ENCODE assay signal across 16 cellular contexts in genomic region chr1:232877361-232877991, GRCh38.
"Had no signal": no experiment of that assay in that cellular context is flagged by ENCODE, and none has a peak within 500 bp of the region (broad histone marks: within the 10 kb centered on the region; RNA-seq: fewer than 3 reads in every experiment).

No MANE protein-coding gene starts in this region.

- H3K27ac Mint-ChIP-seq: natural killer cell; progenitor cell of endocrine pancreas; stimulated activated effector memory CD8-positive, alpha-beta T cell treated with anti-CD3 and anti-CD28 coated beads, Interleukin-12 subunit alpha, Interleukin-12 subunit beta, amount 100 ng/mL, for 72 hours; type B pancreatic cell; WTC11 had no signal

- H3K36me3 Mint-ChIP-seq: natural killer cell; stimulated activated effector memory CD8-positive, alpha-beta T cell treated with anti-CD3 and anti-CD28 coated beads, Interleukin-12 subunit alpha, Interleukin-12 subunit beta, amount 100 ng/mL, for 72 hours; type B pancreatic cell; WTC11 had no signal

- FAIRE-seq: endothelial cell of umbilical vein, frontal cortex had no signal

- H3K4me1 ChIP-seq: adrenal gland, colonic mucosa, heart left ventricle had no signal

- DNase-seq: activated CD4-positive, alpha-beta T cell treated with anti-CD3 and anti-CD28 coated beads, Interleukin-2, amount 50 U/mL, for 1 hour; activated naive CD4-positive, alpha-beta T cell; adrenal gland; colonic mucosa; heart left ventricle; left colon; natural killer cell; nucleus accumbens; right cardiac atrium; substantia nigra had no signal

- H3K4me1 Mint-ChIP-seq: natural killer cell had no signal

- H3K27ac ChIP-seq: adrenal gland, colonic mucosa, heart left ventricle had no signal

- H3K36me3 ChIP-seq: adrenal gland, colonic mucosa, heart left ventricle had no signal

- H3K4me3 ChIP-seq: adrenal gland, colonic mucosa, heart left ventricle had no signal

- ATAC-seq: heart left ventricle, left colon, natural killer cell, right cardiac atrium, WTC11 had no signal

- H3K27me3 ChIP-seq: adrenal gland, colonic mucosa, heart left ventricle had no signal

- H3K9me3 Mint-ChIP-seq: natural killer cell; stimulated activated effector memory CD8-positive, alpha-beta T cell treated with anti-CD3 and anti-CD28 coated beads, Interleukin-12 subunit alpha, Interleukin-12 subunit beta, amount 100 ng/mL, for 72 hours; WTC11 had no signal

- H3K4me3 Mint-ChIP-seq: natural killer cell, type B pancreatic cell, WTC11 had no signal

- H3K9me3 ChIP-seq: adrenal gland, colonic mucosa, heart left ventricle had no signal
